ENCODE assay signal across 39 cellular contexts in genomic region chr1:7429290-7429689, GRCh38.
"Had no signal": no experiment of that assay in that cellular context is flagged by ENCODE, and none has a peak within 500 bp of the region (broad histone marks: within the 10 kb centered on the region; RNA-seq: fewer than 3 reads in every experiment).

No MANE protein-coding gene starts in this region.

- H3K4me3 ChIP-seq: adrenal gland, body of pancreas, breast epithelium had no signal

- H3K9me3 ChIP-seq: adrenal gland, breast epithelium had no signal

- H3K27me3 Mint-ChIP-seq: activated CD4-positive, alpha-beta memory T cell treated with anti-CD3 and anti-CD28 coated beads, Interleukin-2, amount 10 ng/mL, durations not matched to agents 7 days and 5 days; activated CD4-positive, alpha-beta T cell treated with anti-CD3 and anti-CD28 coated beads for 36 hours; activated CD4-positive, alpha-beta T cell treated with anti-CD3 and anti-CD28 coated beads, Interleukin-2, amount 10 ng/mL, durations not matched to agents 7 days and 5 days; activated CD8-positive, alpha-beta memory T cell treated with anti-CD3 and anti-CD28 coated beads, Interleukin-2, amount 10 ng/mL, durations not matched to agents 7 days and 5 days; activated naive CD8-positive, alpha-beta T cell treated with anti-CD3 and anti-CD28 coated beads for 36 hours had no signal

- H3K4me3 Mint-ChIP-seq: activated CD4-positive, alpha-beta memory T cell treated with anti-CD3 and anti-CD28 coated beads, Interleukin-2, amount 10 ng/mL, durations not matched to agents 7 days and 5 days; activated CD4-positive, alpha-beta T cell treated with anti-CD3 and anti-CD28 coated beads for 36 hours; activated CD4-positive, alpha-beta T cell treated with anti-CD3 and anti-CD28 coated beads, Interleukin-2, amount 10 ng/mL, durations not matched to agents 7 days and 5 days; activated CD8-positive, alpha-beta memory T cell treated with anti-CD3 and anti-CD28 coated beads, Interleukin-2, amount 10 ng/mL, durations not matched to agents 7 days and 5 days; activated CD8-positive, alpha-beta T cell treated with anti-CD3 and anti-CD28 coated beads, Interleukin-2, amount 10 ng/mL, durations not matched to agents 7 days and 5 days; activated naive CD4-positive, alpha-beta T cell treated with anti-CD3 and anti-CD28 coated beads for 36 hours; activated naive CD8-positive, alpha-beta T cell treated with anti-CD3 and anti-CD28 coated beads for 36 hours; activated T-cell treated with anti-CD3 and anti-CD28 coated beads, Interleukin-2, amount 50 U/mL, for 4 hours; activated T-cell treated with anti-CD3 and anti-CD28 coated beads, Interleukin-2, amount 50 U/mL, for 72 hours; activated T-helper 1 cell treated with anti-CD3 and anti-CD28 coated beads, Interleukin-12 subunit alpha, Interleukin-12 subunit beta, Interleukin-2, Interleukin-4 antibody, amounts not matched to agents 30 ng/mL and 10 ng/mL and 1 ng/mL, durations not matched to agents 14 hours and 24 hours and 36 hours; activated T-helper 17 cell treated with anti-CD3 and anti-CD28 coated beads, Interleukin-2, amount 50 U/mL, for 72 hours; T-helper 1 cell treated with Interleukin-12 subunit alpha and Interleukin-12 subunit beta and Interleukin-4 antibody, amounts not matched to agents 30 μg/mL and 1 μg/mL, for 36 hours; T-helper 2 cell treated with Interferon-gamma antibody and Interleukin-4, amounts not matched to agents 5 μg/mL and 100 μg/mL, for 36 hours; WTC11 had no signal

- H3K9me3 Mint-ChIP-seq: activated CD4-positive, alpha-beta memory T cell treated with anti-CD3 and anti-CD28 coated beads, Interleukin-2, amount 10 ng/mL, durations not matched to agents 7 days and 5 days; activated CD4-positive, alpha-beta T cell treated with anti-CD3 and anti-CD28 coated beads, Interleukin-2, amount 10 ng/mL, durations not matched to agents 7 days and 5 days; activated naive CD4-positive, alpha-beta T cell treated with anti-CD3 and anti-CD28 coated beads, Interleukin-2, amount 50 U/mL, for 72 hours; activated naive CD8-positive, alpha-beta T cell treated with anti-CD3 and anti-CD28 coated beads for 36 hours; activated T-cell treated with anti-CD3 and anti-CD28 coated beads, Interleukin-2, amount 50 U/mL, for 4 hours; activated T-cell treated with anti-CD3 and anti-CD28 coated beads, Interleukin-2, amount 50 U/mL, for 72 hours; activated T-helper 1 cell treated with anti-CD3 and anti-CD28 coated beads, Interleukin-12 subunit alpha, Interleukin-12 subunit beta, Interleukin-2, Interleukin-4 antibody, amounts not matched to agents 30 ng/mL and 10 ng/mL and 1 ng/mL, durations not matched to agents 14 hours and 24 hours and 36 hours; T-helper 1 cell treated with Interleukin-12 subunit alpha and Interleukin-12 subunit beta and Interleukin-4 antibody, amounts not matched to agents 30 μg/mL and 1 μg/mL, for 36 hours; T-helper 2 cell treated with Interferon-gamma antibody and Interleukin-4, amounts not matched to agents 5 μg/mL and 100 μg/mL, for 36 hours had no signal

- H3K27me3 ChIP-seq: adrenal gland, body of pancreas, brain microvascular endothelial cell, breast epithelium had no signal

- H3K4me1 ChIP-seq: adrenal gland, breast epithelium had no signal

- H3K27ac ChIP-seq: adrenal gland, body of pancreas, brain microvascular endothelial cell, breast epithelium, WERI-Rb-1 had no signal

- ATAC-seq: activated CD4-positive, alpha-beta T cell treated with anti-CD3 and anti-CD28 coated beads for 36 hours; activated CD4-positive, CD25-positive, alpha-beta regulatory T cell treated with anti-CD3 and anti-CD28 coated beads, Interleukin-2, amount 50 U/mL, for 24 hours; activated CD8-positive, alpha-beta memory T cell treated with anti-CD3 and anti-CD28 coated beads, Interleukin-2, amount 10 ng/mL, durations not matched to agents 7 days and 5 days; activated CD8-positive, alpha-beta T cell treated with anti-CD3 and anti-CD28 coated beads, Interleukin-2, amount 10 ng/mL, durations not matched to agents 7 days and 5 days; activated naive CD4-positive, alpha-beta T cell treated with anti-CD3 and anti-CD28 coated beads, Interleukin-2, amount 50 U/mL, for 72 hours; activated T-cell treated with anti-CD3 and anti-CD28 coated beads, Interleukin-2, amount 50 U/mL, for 4 hours; activated T-cell treated with anti-CD3 and anti-CD28 coated beads, Interleukin-2, amount 50 U/mL, for 72 hours; activated T-helper 17 cell treated with anti-CD3 and anti-CD28 coated beads, Interleukin-2, amount 50 U/mL, for 72 hours; body of pancreas; WTC11 had no signal

- FAIRE-seq: astrocyte had no signal

- H3K4me1 Mint-ChIP-seq: activated CD4-positive, alpha-beta memory T cell treated with anti-CD3 and anti-CD28 coated beads, Interleukin-2, amount 10 ng/mL, durations not matched to agents 7 days and 5 days; activated CD4-positive, alpha-beta T cell treated with anti-CD3 and anti-CD28 coated beads for 36 hours; activated CD4-positive, alpha-beta T cell treated with anti-CD3 and anti-CD28 coated beads, Interleukin-2, amount 10 ng/mL, durations not matched to agents 7 days and 5 days; activated CD8-positive, alpha-beta memory T cell treated with anti-CD3 and anti-CD28 coated beads, Interleukin-2, amount 10 ng/mL, durations not matched to agents 7 days and 5 days; activated naive CD8-positive, alpha-beta T cell treated with anti-CD3 and anti-CD28 coated beads for 36 hours; activated T-helper 17 cell treated with anti-CD3 and anti-CD28 coated beads, Interleukin-2, amount 50 U/mL, for 72 hours; WTC11 had no signal

- H3K36me3 ChIP-seq: adrenal gland, brain microvascular endothelial cell, breast epithelium, WERI-Rb-1 had no signal

- H3K27ac Mint-ChIP-seq: activated CD4-positive, alpha-beta memory T cell treated with anti-CD3 and anti-CD28 coated beads, Interleukin-2, amount 10 ng/mL, durations not matched to agents 7 days and 5 days; activated CD4-positive, alpha-beta T cell treated with anti-CD3 and anti-CD28 coated beads for 36 hours; activated CD4-positive, alpha-beta T cell treated with anti-CD3 and anti-CD28 coated beads, Interleukin-2, amount 10 ng/mL, durations not matched to agents 7 days and 5 days; activated CD8-positive, alpha-beta memory T cell treated with anti-CD3 and anti-CD28 coated beads, Interleukin-2, amount 10 ng/mL, durations not matched to agents 7 days and 5 days; activated CD8-positive, alpha-beta T cell treated with anti-CD3 and anti-CD28 coated beads, Interleukin-2, amount 10 ng/mL, durations not matched to agents 7 days and 5 days; activated naive CD4-positive, alpha-beta T cell treated with anti-CD3 and anti-CD28 coated beads for 36 hours; activated naive CD4-positive, alpha-beta T cell treated with anti-CD3 and anti-CD28 coated beads, Interleukin-2, amount 50 U/mL, for 72 hours; activated naive CD8-positive, alpha-beta T cell treated with anti-CD3 and anti-CD28 coated beads for 36 hours; activated T-cell treated with anti-CD3 and anti-CD28 coated beads, Interleukin-2, amount 50 U/mL, for 72 hours; activated T-helper 1 cell treated with anti-CD3 and anti-CD28 coated beads, Interleukin-12 subunit alpha, Interleukin-12 subunit beta, Interleukin-2, Interleukin-4 antibody, amounts not matched to agents 30 ng/mL and 10 ng/mL and 1 ng/mL, durations not matched to agents 14 hours and 24 hours and 36 hours; activated T-helper 17 cell treated with anti-CD3 and anti-CD28 coated beads, Interleukin-2, amount 50 U/mL, for 72 hours; T-helper 1 cell treated with Interleukin-12 subunit alpha and Interleukin-12 subunit beta and Interleukin-4 antibody, amounts not matched to agents 30 μg/mL and 1 μg/mL, for 36 hours; T-helper 2 cell treated with Interferon-gamma antibody and Interleukin-4, amounts not matched to agents 5 μg/mL and 100 μg/mL, for 36 hours; WTC11 had no signal

- H3K36me3 Mint-ChIP-seq: activated CD8-positive, alpha-beta memory T cell treated with anti-CD3 and anti-CD28 coated beads, Interleukin-2, amount 10 ng/mL, durations not matched to agents 7 days and 5 days; activated naive CD4-positive, alpha-beta T cell treated with anti-CD3 and anti-CD28 coated beads, Interleukin-2, amount 50 U/mL, for 72 hours; activated naive CD8-positive, alpha-beta T cell treated with anti-CD3 and anti-CD28 coated beads for 36 hours had no signal

- DNase-seq: activated CD4-positive, alpha-beta memory T cell treated with anti-CD3 and anti-CD28 coated beads, Interleukin-2, amount 10 ng/mL, durations not matched to agents 7 days and 5 days; activated CD4-positive, alpha-beta T cell treated with anti-CD3 and anti-CD28 coated beads for 1 hour; activated CD4-positive, alpha-beta T cell treated with anti-CD3 and anti-CD28 coated beads for 36 hours; activated CD4-positive, alpha-beta T cell treated with anti-CD3 and anti-CD28 coated beads for 48 hours; activated CD4-positive, alpha-beta T cell treated with anti-CD3 and anti-CD28 coated beads, Interleukin-2, amount 10 ng/mL, durations not matched to agents 7 days and 5 days; activated CD4-positive, alpha-beta T cell treated with anti-CD3 and anti-CD28 coated beads, Interleukin-2, amount 50 U/mL, for 48 hours; activated CD4-positive, CD25-positive, alpha-beta regulatory T cell; activated CD8-positive, alpha-beta memory T cell treated with anti-CD3 and anti-CD28 coated beads for 24 hours; activated CD8-positive, alpha-beta memory T cell treated with anti-CD3 and anti-CD28 coated beads, Interleukin-2, amount 10 ng/mL, durations not matched to agents 7 days and 5 days; activated CD8-positive, alpha-beta memory T cell treated with anti-CD3 and anti-CD28 coated beads, Interleukin-2, amount 50 U/mL, for 48 hours; activated CD8-positive, alpha-beta T cell treated with anti-CD3 and anti-CD28 coated beads, Interleukin-2, amount 10 ng/mL, durations not matched to agents 7 days and 5 days; activated effector memory CD4-positive, alpha-beta T cell treated with anti-CD3 and anti-CD28 coated beads, Interleukin-2, amount 50 U/mL, for 16 hours; activated gamma-delta T cell treated with Interleukin-2 at 50 U/mL for 16 hours; activated naive CD4-positive, alpha-beta T cell; activated naive CD4-positive, alpha-beta T cell treated with anti-CD3 and anti-CD28 coated beads for 36 hours; activated naive CD4-positive, alpha-beta T cell treated with anti-CD3 and anti-CD28 coated beads, Interleukin-2, amount 50 U/mL, for 16 hours; activated naive CD8-positive, alpha-beta T cell treated with anti-CD3 and anti-CD28 coated beads for 36 hours; activated T-cell treated with anti-CD3 and anti-CD28 coated beads, Interleukin-2, amount 50 U/mL, for 1 hour; activated T-cell treated with anti-CD3 and anti-CD28 coated beads, Interleukin-2, amount 50 U/mL, for 4 hours; activated T-cell treated with anti-CD3 and anti-CD28 coated beads, Interleukin-2, amount 50 U/mL, for 72 hours; adrenal gland; amniotic stem cell; aorta; body of pancreas; brain microvascular endothelial cell; central memory CD4-positive, alpha-beta T cell; T-helper 1 cell; T-helper 2 cell; T-helper 9 cell; WERI-Rb-1 had no signal
